Comparison of ENCODE assay signal across 20 cellular contexts in genomic region chr17:19005789-19006430, GRCh38. TPM values are rescaled to one million over a fixed set of nuclear protein-coding genes. Genes with fewer than 3 reads are reported as not detected.
DNase-seq lines count a peak whose midpoint lies in the region; ATAC-seq lines count a peak whose summit lies in the region.
"Had no signal": no experiment of that assay in that cellular context is flagged by ENCODE, and none has a peak within 500 bp of the region (broad histone marks: within the 10 kb centered on the region; RNA-seq: fewer than 3 reads in every experiment).

No MANE protein-coding gene starts in this region.

- POLR2A ChIA-PET in T-cell (lab: Charles Lee), result interaction anchor here in 1 of 2 donors (0.5 to 0.6 kb wide), 2 partner anchors 12 to 67 kb away, joined by 3 read pairs; no protein-coding TSS in a partner anchor

- H3K9me3 Mint-ChIP-seq in activated naive CD4-positive, alpha-beta T cell treated with anti-CD3 and anti-CD28 coated beads, Interleukin-2, amount 50 U/mL, for 24 hours, result no peaks in the 10 kb centered on the region
- H3K9me3 Mint-ChIP-seq in T-cell (no peaks in the 10 kb centered on the region), immature natural killer cell (no peaks in the 10 kb centered on the region)
- H3K9me3 Mint-ChIP-seq in stimulated activated effector memory CD8-positive, alpha-beta T cell treated with anti-CD3 and anti-CD28 coated beads, Interleukin-12 subunit alpha, Interleukin-12 subunit beta, amount 100 ng/mL, for 72 hours, result no peaks in the 10 kb centered on the region

- peaks cover 5% of the 10 kb centered on the region for H3K36me3 Mint-ChIP-seq in activated naive CD4-positive, alpha-beta T cell treated with anti-CD3 and anti-CD28 coated beads, Interleukin-2, amount 50 U/mL, for 24 hours
- H3K36me3 Mint-ChIP-seq in T-cell, result peaks cover 5% of the 10 kb centered on the region
- peaks cover 0 to 7% (median 0%) of the 10 kb centered on the region in 3 donors for H3K36me3 Mint-ChIP-seq in immature natural killer cell
- H3K36me3 Mint-ChIP-seq in stimulated activated effector memory CD8-positive, alpha-beta T cell treated with anti-CD3 and anti-CD28 coated beads, Interleukin-12 subunit alpha, Interleukin-12 subunit beta, amount 100 ng/mL, for 72 hours, result peaks cover 18% of the 10 kb centered on the region

- H3K4me3 Mint-ChIP-seq in activated naive CD4-positive, alpha-beta T cell treated with anti-CD3 and anti-CD28 coated beads, Interleukin-2, amount 50 U/mL, for 24 hours, result peak overlapping the region; percentile 47
- H3K4me3 Mint-ChIP-seq in T-cell (peak overlapping the region; percentile 49 to 59 (median 53)), immature natural killer cell (peak overlapping the region; percentile 48 to 62 (median 55))
- H3K4me3 Mint-ChIP-seq in stimulated activated effector memory CD8-positive, alpha-beta T cell treated with anti-CD3 and anti-CD28 coated beads, Interleukin-12 subunit alpha, Interleukin-12 subunit beta, amount 100 ng/mL, for 72 hours, result peak overlapping the region; percentile 72

- H3K27me3 Mint-ChIP-seq in activated naive CD4-positive, alpha-beta T cell treated with anti-CD3 and anti-CD28 coated beads, Interleukin-2, amount 50 U/mL, for 24 hours, result no peaks in the 10 kb centered on the region
- no peaks in the 10 kb centered on the region for H3K27me3 Mint-ChIP-seq in T-cell
- H3K27me3 Mint-ChIP-seq in immature natural killer cell (ENCODE audit: low read depth in 3 of 3), result peaks cover 0 to 21% (median 7%) of the 10 kb centered on the region in 3 donors

- peak overlapping the region; percentile 51 for H3K27ac Mint-ChIP-seq in activated naive CD4-positive, alpha-beta T cell treated with anti-CD3 and anti-CD28 coated beads, Interleukin-2, amount 50 U/mL, for 24 hours
- H3K27ac Mint-ChIP-seq in T-cell, result peak overlapping the region; percentile 87 to 92
- H3K27ac Mint-ChIP-seq in immature natural killer cell, result peak overlapping the region; percentile 62 to 92 (median 82)
- peak overlapping the region; percentile 86 for H3K27ac Mint-ChIP-seq in stimulated activated effector memory CD8-positive, alpha-beta T cell treated with anti-CD3 and anti-CD28 coated beads, Interleukin-12 subunit alpha, Interleukin-12 subunit beta, amount 100 ng/mL, for 72 hours

- no peak for ATAC-seq in T-cell (replicated peaks in 1 of 4)
- ATAC-seq in stimulated activated effector memory CD8-positive, alpha-beta T cell treated with anti-CD3 and anti-CD28 coated beads, Interleukin-12 subunit alpha, Interleukin-12 subunit beta, amount 100 ng/mL, for 72 hours, result no peak
- ATAC-seq in HG03354 (IDR thresholded peaks at IDR 0.05; ENCODE audit: poor library complexity, severe bottlenecking, unreplicated experiment), result no peak

- no peak for DNase-seq in activated naive CD4-positive, alpha-beta T cell treated with Interleukin-2 at 50 U/mL for 16 hours
- no peak for DNase-seq in T-cell
- DNase-seq in immature natural killer cell, result no peak
- no peak for DNase-seq in stimulated activated effector memory CD8-positive, alpha-beta T cell treated with anti-CD3 and anti-CD28 coated beads, Interleukin-12 subunit alpha, Interleukin-12 subunit beta, amount 100 ng/mL, for 72 hours (ENCODE audit: low spot score in 2 of 2)
- no peak for DNase-seq in islet precursor cell
- DNase-seq in HuH-7 (ENCODE audit: low spot score), result no peak
- DNase-seq: anterior cingulate cortex; Calu3; Kasumi-1; left ventricle myocardium inferior; NCI-H1436 treated with DMSO at 0.1 percent for 48 hours; NCI-H2227 treated with DMSO at 0.1 percent for 48 hours; NK-92 treated with Interleukin-12 subunit alpha and Interleukin-12 subunit beta, amount 100 ng/mL, for 24 hours; stimulated activated CD4-positive, alpha-beta T cell treated with anti-CD3 and anti-CD28 coated beads, Interleukin-12 subunit alpha, Interleukin-12 subunit beta, amount 100 ng/mL, for 4 hours; stomach had no signal

- CTCF ChIA-PET in T-cell (lab: Charles Lee), result no interaction called here

- H3K4me1 Mint-ChIP-seq in activated naive CD4-positive, alpha-beta T cell treated with anti-CD3 and anti-CD28 coated beads, Interleukin-2, amount 50 U/mL, for 24 hours, result peaks cover 17% of the 10 kb centered on the region
- H3K4me1 Mint-ChIP-seq in T-cell (peaks cover 24 to 36% (median 26%) of the 10 kb centered on the region in 3 donors), immature natural killer cell (peaks cover 15 to 18% of the 10 kb centered on the region in 2 donors)
- peaks cover 21% of the 10 kb centered on the region for H3K4me1 Mint-ChIP-seq in stimulated activated effector memory CD8-positive, alpha-beta T cell treated with anti-CD3 and anti-CD28 coated beads, Interleukin-12 subunit alpha, Interleukin-12 subunit beta, amount 100 ng/mL, for 72 hours

RNA-seq across cellular contexts. Expression of gene FAM83G, which starts 1.3 kb away (rescaled TPM):
- 10 to 100 TPM in 3 of 5 donors, 1 to 10 TPM in 2; 4.9 to 23.3 (median 20.8) TPM for total RNA-seq in T-cell
- polyA plus RNA-seq in immature natural killer cell, result 1 to 10 TPM in 2 of 3 donors, under 1 TPM in 1; 0.81 to 3.7 (median 1.9) TPM

RNA-seq across cellular contexts. Expression of gene GRAP, which starts 40.8 kb away (rescaled TPM):
- total RNA-seq in T-cell, result 10 to 100 TPM; 26.5 to 95.2 (median 74.0) TPM
- polyA plus RNA-seq in immature natural killer cell, result 10 to 100 TPM in 2 of 3 donors, 1 to 10 TPM in 1; 5.2 to 19.0 (median 18.3) TPM
- total RNA-seq: Calu3 had no signal

RNA-seq across cellular contexts. Expression of gene SLC5A10, which starts 53.9 kb away (rescaled TPM):
- under 1 TPM in 1 of 5 donors, not detected in 4; 0.09 TPM for total RNA-seq in T-cell
- polyA plus RNA-seq in immature natural killer cell, result not detected
- total RNA-seq: Calu3; frontal cortex; left ventricle myocardium inferior; pulmonary artery endothelial cell; stomach; T-helper 1 cell treated with Interleukin-12 subunit alpha and Interleukin-12 subunit beta and Interleukin-4 antibody, amounts not matched to agents 30 ng/mL and 1 ng/mL, for 36 hours had no signal
